In genomic region chr2:160891353-160891740, GRCh38 we compare ENCODE assay signal across 13 cellular contexts.
DNase-seq lines count a peak whose midpoint lies in the region; ATAC-seq and TF ChIP-seq lines count a peak whose summit lies in the region.
"Had no signal": no experiment of that assay in that cellular context is flagged by ENCODE, and none has a peak within 500 bp of the region (broad histone marks: within the 10 kb centered on the region; RNA-seq: fewer than 3 reads in every experiment).

No MANE protein-coding gene starts in this region.

- no peak overlapping the region for H3K4me3 ChIP-seq in fibroblast of villous mesenchyme (ENCODE audit: low read depth, low read length)
- H3K4me3 ChIP-seq in retinal pigment epithelial cell (ENCODE audit: low read length): no peak overlapping the region
- H3K4me3 ChIP-seq: GM12878 had no signal

- ATAC-seq in GM19395 (IDR thresholded peaks at IDR 0.05; ENCODE audit: unreplicated experiment): no peak
- no peak for ATAC-seq in GM21529 (IDR thresholded peaks at IDR 0.05; ENCODE audit: unreplicated experiment)
- ATAC-seq: GM12878 had no signal

- no peak for TF ChIP-seq CTCF in fibroblast of villous mesenchyme (IDR thresholded peaks at IDR 0.05; ENCODE audit: insufficient read depth, low read depth, low read length)
- TF ChIP-seq CTCF in retinal pigment epithelial cell (conservative IDR thresholded peaks at IDR 0.05; ENCODE audit: low read depth, low read length): no peak

- DNase-seq in D341Med (ENCODE audit: low spot score) (peak; percentile 53), NCI-H524 treated with DMSO at 0.1 percent for 48 hours (lab: John Stamatoyannopoulos, UW) (peak; percentile 73), fibroblast of villous mesenchyme (ENCODE audit: low read depth) (peak; percentile 28), retinal pigment epithelial cell (ENCODE audit: low read depth) (peak; percentile 97), NCI-H146 treated with DMSO at 0.1 percent for 48 hours (lab: John Stamatoyannopoulos, UW; ENCODE audit: unreplicated experiment) (no peak)
- DNase-seq: BE2C; CD4-positive, alpha-beta memory T cell; DMS53; GOT3; H9 had no signal
